In the genomic region with DNA sequence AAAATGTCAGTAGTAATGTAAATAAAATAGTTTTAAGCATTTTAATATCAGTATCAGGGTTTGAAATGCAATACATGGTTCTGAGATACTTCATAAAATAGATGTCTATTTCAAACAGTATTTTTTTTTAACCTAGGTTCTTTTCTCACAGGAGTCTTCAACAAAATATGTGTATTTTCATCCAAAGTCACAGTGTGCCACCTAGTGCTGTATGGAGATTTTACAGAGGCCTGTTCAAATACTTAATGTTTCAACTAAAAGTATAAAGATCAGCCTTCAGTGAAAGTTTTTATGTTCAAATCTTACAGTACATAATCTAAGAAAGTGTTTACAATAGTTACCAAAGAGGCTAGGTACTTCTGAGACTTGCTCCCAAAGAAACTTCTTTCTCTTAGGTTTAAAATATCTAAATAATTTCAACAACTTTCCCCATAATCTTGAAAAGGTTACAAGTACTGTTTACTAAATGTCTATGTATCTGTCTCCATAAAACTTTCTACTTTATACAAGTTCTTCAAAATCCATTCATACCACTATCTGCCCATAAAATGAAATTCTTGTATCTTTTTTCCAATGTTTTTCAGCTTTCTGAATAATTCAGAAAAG, we compare ENCODE assay signal across 9 cellular contexts. TPM values are rescaled to one million over a fixed set of nuclear protein-coding genes. Genes with fewer than 3 reads are reported as not detected.
DNase-seq lines count a peak whose midpoint lies in the region; ATAC-seq and TF ChIP-seq lines count a peak whose summit lies in the region.
"Had no signal": no experiment of that assay in that cellular context is flagged by ENCODE, and none has a peak within 500 bp of the region (broad histone marks: within the 10 kb centered on the region; RNA-seq: fewer than 3 reads in every experiment).

No MANE protein-coding gene starts in this region.

- no peaks in the 10 kb centered on the region for H3K9me3 ChIP-seq in DOHH2 (ENCODE audit: control insufficient read depth, insufficient read depth, low read length)
- no peaks in the 10 kb centered on the region for H3K9me3 ChIP-seq in adipocyte (ENCODE audit: control insufficient read depth, low read length)

- ATAC-seq in GM21723 (IDR thresholded peaks at IDR 0.05; ENCODE audit: unreplicated experiment) (no peak), GM18867 (IDR thresholded peaks at IDR 0.05; ENCODE audit: unreplicated experiment) (no peak), GM21423 (IDR thresholded peaks at IDR 0.05; ENCODE audit: unreplicated experiment) (no peak)
- ATAC-seq in stimulated activated naive B cell treated with anti-CD40 and anti-IgM and Interleukin-4, amounts not matched to agents 10 μg/mL and 1 μg/mL and 100 μg/mL, for 72 hours (replicated peaks) = no peak

- H3K27ac ChIP-seq in DOHH2 (ENCODE audit: low read depth, low read length) = no peak overlapping the region

- H3F3A ChIP-seq in DOHH2 (ENCODE audit: control insufficient read depth, insufficient read depth) = 0 out of 2 replicates have a peak, but pooled peaks cover under 1% of the 10 kb centered on the region

- H3K4me3 ChIP-seq in DOHH2 (ENCODE audit: low read length) (no peak overlapping the region), adipocyte (ENCODE audit: low read length) (no peak overlapping the region), kidney epithelial cell (ENCODE audit: low read depth, low read length) (no peak overlapping the region)

- no peak overlapping the region for H3K27ac Mint-ChIP-seq in stimulated activated naive B cell treated with anti-CD40 and anti-IgM and Interleukin-4, amounts not matched to agents 10 μg/mL and 1 μg/mL and 100 μg/mL, for 72 hours

- no peak overlapping the region for H3K4me3 Mint-ChIP-seq in stimulated activated naive B cell treated with anti-CD40 and anti-IgM and Interleukin-4, amounts not matched to agents 10 μg/mL and 1 μg/mL and 100 μg/mL, for 72 hours
- H3K4me3 Mint-ChIP-seq: naive B cell had no signal

- H4K20me1 ChIP-seq in DOHH2 (ENCODE audit: control insufficient read depth, insufficient read depth, low read depth, low read length) = no peaks in the 10 kb centered on the region

- H3K36me3 ChIP-seq in DOHH2 (ENCODE audit: control insufficient read depth, low read length) = no peaks in the 10 kb centered on the region
- H3K36me3 ChIP-seq in adipocyte (ENCODE audit: control insufficient read depth, insufficient read depth, low read length, severe bottlenecking) = no peaks in the 10 kb centered on the region
- H3K36me3 ChIP-seq in kidney epithelial cell (ENCODE audit: control insufficient read depth, insufficient read depth, low read length) = no peaks in the 10 kb centered on the region

- H3K4me1 ChIP-seq in DOHH2 (ENCODE audit: control insufficient read depth, low read length) (no peaks in the 10 kb centered on the region), adipocyte (ENCODE audit: control insufficient read depth, insufficient read depth, low read length) (peaks cover 9% of the 10 kb centered on the region)

- peaks cover 17 to 56% of the 10 kb centered on the region in 2 donors for H3K4me1 Mint-ChIP-seq in stimulated activated naive B cell treated with anti-CD40 and anti-IgM and Interleukin-4, amounts not matched to agents 10 μg/mL and 1 μg/mL and 100 μg/mL, for 72 hours

- DNase-seq in KG1 (lab: John Stamatoyannopoulos, UW) = peak; percentile 7
- peak; percentile 75 for DNase-seq in adipocyte (ENCODE audit: low read depth)
- no peak for DNase-seq in kidney epithelial cell (ENCODE audit: low read depth)
- no peak for DNase-seq in stimulated activated naive B cell treated with anti-CD40 and anti-IgM and Interleukin-4, amounts not matched to agents 10 μg/mL and 1 μg/mL and 100 μg/mL, for 72 hours
- DNase-seq: naive B cell had no signal

- no peaks in the 10 kb centered on the region for H3K79me2 ChIP-seq in DOHH2 (ENCODE audit: control insufficient read depth, low read length)

- H3K36me3 Mint-ChIP-seq in stimulated activated naive B cell treated with anti-CD40 and anti-IgM and Interleukin-4, amounts not matched to agents 10 μg/mL and 1 μg/mL and 100 μg/mL, for 72 hours = peaks cover 5 to 7% of the 10 kb centered on the region in 2 donors

- no peak overlapping the region for H3K4me2 ChIP-seq in DOHH2 (ENCODE audit: low read length)

- H3K9ac ChIP-seq in adipocyte (ENCODE audit: low read length) = no peak overlapping the region

- H3K27me3 Mint-ChIP-seq in stimulated activated naive B cell treated with anti-CD40 and anti-IgM and Interleukin-4, amounts not matched to agents 10 μg/mL and 1 μg/mL and 100 μg/mL, for 72 hours = no peaks in the 10 kb centered on the region
- H3K27me3 Mint-ChIP-seq: naive B cell had no signal

- peaks cover under 1% of the 10 kb centered on the region in 2 donors for H3K9me3 Mint-ChIP-seq in stimulated activated naive B cell treated with anti-CD40 and anti-IgM and Interleukin-4, amounts not matched to agents 10 μg/mL and 1 μg/mL and 100 μg/mL, for 72 hours

- H3K27me3 ChIP-seq in DOHH2 (ENCODE audit: control insufficient read depth, low read length) = no peaks in the 10 kb centered on the region
- no peaks in the 10 kb centered on the region for H3K27me3 ChIP-seq in adipocyte (replicated peaks; ENCODE audit: control insufficient read depth, insufficient read depth, low read length)
- no peaks in the 10 kb centered on the region for H3K27me3 ChIP-seq in kidney epithelial cell (ENCODE audit: control insufficient read depth, insufficient read depth, low read length)

- peak; percentile 63 for TF ChIP-seq CTCF in DOHH2 (IDR thresholded peaks at IDR 0.05; ENCODE audit: low read depth, low read length, poor library complexity, severe bottlenecking)
- TF ChIP-seq CTCF in kidney epithelial cell (IDR thresholded peaks at IDR 0.05; ENCODE audit: insufficient read depth, low read length, poor library complexity, severe bottlenecking) = peak; percentile 38

- no peaks in the 10 kb centered on the region for H3K9me2 ChIP-seq in DOHH2 (replicated peaks; ENCODE audit: control insufficient read depth, low read length)

RNA-seq across cellular contexts. Expression of a gene that starts 38.3 kb away (rescaled TPM):
- total RNA-seq in kidney epithelial cell = 6.4 and 20.8 TPM in 2 replicates

Comparison
In these comparisons a context has a peak if more than half of its experiments do, and no peak if none do; other contexts are left out.
1. DNase-seq: peak in KG1 (single experiment) and adipocyte (single experiment); none in kidney epithelial cell (single experiment) and stimulated activated naive B cell treated with anti-CD40 and anti-IgM and Interleukin-4, amounts not matched to agents 10 μg/mL and 1 μg/mL and 100 μg/mL, for 72 hours (single experiment).